In the genomic region with DNA sequence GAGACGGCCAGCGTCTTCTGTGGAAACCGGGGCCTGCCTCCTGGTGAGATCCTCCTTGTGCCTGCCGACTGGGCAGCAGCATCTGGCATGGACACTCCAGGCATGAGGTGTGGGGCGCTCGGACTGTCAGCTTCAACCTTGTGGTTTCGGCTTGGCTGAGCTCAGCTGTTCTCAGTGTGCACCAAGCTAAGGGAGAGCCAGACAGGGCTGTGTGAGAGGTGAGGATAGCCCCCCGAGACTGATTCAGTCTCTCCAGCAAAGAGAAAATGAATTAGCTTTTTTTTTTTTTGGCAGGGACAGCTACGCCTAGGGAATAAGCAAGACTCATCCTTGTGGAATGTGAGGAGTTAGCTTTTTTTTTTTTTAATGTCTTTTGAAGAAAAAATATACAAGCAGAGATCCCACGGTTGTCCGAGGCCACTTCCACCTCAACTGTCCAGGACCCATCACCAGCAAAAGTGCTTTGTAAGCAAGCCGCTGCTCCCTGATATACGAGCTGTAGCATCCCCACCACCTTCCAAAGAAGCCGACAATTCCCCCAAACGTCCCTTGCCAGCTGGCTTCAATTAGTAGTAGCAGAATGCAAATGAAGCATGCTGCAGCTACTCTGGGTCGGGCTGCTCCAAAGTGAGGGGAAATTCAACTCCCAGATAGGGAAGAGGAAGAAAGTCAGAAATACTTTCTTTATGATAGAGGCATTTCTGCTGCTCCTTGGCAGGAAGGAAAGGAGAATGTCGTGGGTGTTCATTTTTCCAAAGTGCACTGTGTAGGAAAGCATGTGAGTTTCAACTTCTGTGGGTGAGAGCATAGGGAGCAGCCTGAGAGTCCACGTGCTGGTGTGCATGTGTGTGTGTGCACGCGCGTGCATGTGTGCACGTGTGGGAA, we compare ENCODE assay signal across 9 cellular contexts. TPM values are rescaled to one million over a fixed set of nuclear protein-coding genes. Genes with fewer than 3 reads are reported as not detected.
DNase-seq lines count a peak whose midpoint lies in the region; ATAC-seq, FAIRE-seq and TF ChIP-seq lines count a peak whose summit lies in the region.
"Had no signal": no experiment of that assay in that cellular context is flagged by ENCODE, and none has a peak within 500 bp of the region (broad histone marks: within the 10 kb centered on the region; RNA-seq: fewer than 3 reads in every experiment).

No MANE protein-coding gene starts in this region.

- H3K4me1 ChIP-seq in gastroesophageal sphincter (peaks cover 0 to 18% (median 6%) of the 10 kb centered on the region in 3 donors), small intestine (ENCODE audit: control insufficient read depth in 2 of 2, insufficient read depth in 1 of 2, low read depth in 1 of 2, low read length in 1 of 2) (no peaks in the 10 kb centered on the region), colonic mucosa (no peaks in the 10 kb centered on the region)

- in situ Hi-C loops in G401 (cut with HindIII; ENCODE audit: low sequenced_read_pairs): no loop called here

- no peak for TF ChIP-seq POLR2A in gastroesophageal sphincter (IDR thresholded peaks at IDR 0.05)

- no peak for TF ChIP-seq EP300 in gastroesophageal sphincter (IDR thresholded peaks at IDR 0.05)

- ATAC-seq in gastroesophageal sphincter (peak; percentile 54), sciatic nerve (peak; percentile 86), HG03097 (IDR thresholded peaks at IDR 0.05; ENCODE audit: low FRiP score, unreplicated experiment) (no peak)
- ATAC-seq: natural killer cell had no signal

- intact Hi-C loops in sciatic nerve (cut with DNase I): no loop called here
- intact Hi-C loops in colonic mucosa (cut with DNase I): no loop called here

- peak overlapping the region in 3 of 4 donors; percentile 36 to 64 (median 53) for H3K27ac ChIP-seq in gastroesophageal sphincter
- H3K27ac ChIP-seq in small intestine (ENCODE audit: low read depth in 1 of 2, low read length in 1 of 2): peak overlapping the region in 1 of 2 donors; percentile 47
- no peak overlapping the region for H3K27ac ChIP-seq in colonic mucosa

- H3K36me3 ChIP-seq in gastroesophageal sphincter (no peaks in the 10 kb centered on the region), small intestine (ENCODE audit: control insufficient read depth in 2 of 2, insufficient read depth in 2 of 2, low read length in 2 of 2) (no peaks in the 10 kb centered on the region), colonic mucosa (no peaks in the 10 kb centered on the region)

- DNase-seq in G401 (ENCODE audit: low spot score) (peak; percentile 35), SW480 (ENCODE audit: low spot score) (peak; percentile 36), sciatic nerve (ENCODE audit: low spot score) (no peak), 8988T (no peak), small intestine (no peak), colonic mucosa (no peak)
- DNase-seq: natural killer cell had no signal

- H3K4me3 ChIP-seq in gastroesophageal sphincter (peak overlapping the region in 1 of 2 donors; percentile 28), small intestine (ENCODE audit: low read depth in 1 of 2, low read length in 2 of 2) (no peak overlapping the region), colonic mucosa (no peak overlapping the region)

- WGBS in gastroesophageal sphincter (ENCODE audit: low coverage in 1 of 2), 2 donors: 13 to 14% methylated on average over 11 to 17 of the region's 22 CpGs
- 49 to 59% (median 56%) methylated on average over 22 of the region's 22 CpGs for whole genome bisulfite sequencing in small intestine, 3 donors

- H3K27me3 ChIP-seq in gastroesophageal sphincter (no peaks in the 10 kb centered on the region), small intestine (ENCODE audit: control insufficient read depth in 2 of 2, insufficient read depth in 2 of 2, low read length in 2 of 2) (peaks cover 0 to 3% of the 10 kb centered on the region in 2 donors), colonic mucosa (no peaks in the 10 kb centered on the region)

- TF ChIP-seq CTCF in gastroesophageal sphincter (IDR thresholded peaks at IDR 0.05) (no peak), colonic mucosa (IDR thresholded peaks at IDR 0.05) (no peak)

- FAIRE-seq in small intestine (lab: Jason Lieb, UNC): no peak

- H3K9me3 ChIP-seq in gastroesophageal sphincter (no peaks in the 10 kb centered on the region), small intestine (ENCODE audit: control insufficient read depth, low read depth) (no peaks in the 10 kb centered on the region), colonic mucosa (no peaks in the 10 kb centered on the region)

- H3K9ac ChIP-seq in colonic mucosa (ENCODE audit: low read depth in 2 of 2, low read length in 2 of 2): no peak overlapping the region

RNA-seq across cellular contexts. Expression of gene THY1, which starts 9.8 kb away (rescaled TPM):
- 30.5 and 57.4 TPM in 2 replicates for total RNA-seq in G401 (2014; rRNA removed; shearing (Covaris generic))
- total RNA-seq in gastroesophageal sphincter (10 to 100 TPM in 3 of 4 donors, 1 to 10 TPM in 1; 2.5 to 34.5 (median 16.8) TPM), sciatic nerve (3.8 TPM), colonic mucosa (1 to 10 TPM; 6.6 to 6.9 TPM)
- polyA plus RNA-seq in small intestine: 10 to 100 TPM in 1 of 3 donors, 1 to 10 TPM in 1, under 1 TPM in 1; 0.54 to 52.5 (median 1.1) TPM
- total RNA-seq: natural killer cell had no signal

RNA-seq across cellular contexts. Expression of gene USP2, which starts 51.2 kb away (rescaled TPM):
- 0.75 and 1.8 TPM in 2 replicates for total RNA-seq in G401 (2014; rRNA removed; shearing (Covaris generic))
- total RNA-seq in gastroesophageal sphincter: 1 to 10 TPM; 4.6 to 10.0 (median 6.6) TPM
- 13.7 TPM for total RNA-seq in sciatic nerve
- polyA plus RNA-seq in small intestine: 10 to 100 TPM in 2 of 3 donors, 1 to 10 TPM in 1; 5.2 to 19.5 (median 15.4) TPM
- 10 to 100 TPM in 1 of 2 donors, 1 to 10 TPM in 1; 7.9 to 11.6 TPM for total RNA-seq in colonic mucosa

Comparison
In these comparisons a context has a peak if more than half of its experiments do, and no peak if none do; other contexts are left out.
1. DNase-seq: peak in G401 (single experiment) and SW480 (single experiment); none in sciatic nerve (single experiment), 8988T (single experiment), small intestine (single experiment) and colonic mucosa (single experiment).